8 cellular contexts compared by ENCODE assay signal in genomic region chr4:109406337-109406931, GRCh38. TPM values are rescaled to one million over a fixed set of nuclear protein-coding genes. Genes with fewer than 3 reads are reported as not detected.
DNase-seq lines count a peak whose midpoint lies in the region; ATAC-seq and TF ChIP-seq lines count a peak whose summit lies in the region.

No MANE protein-coding gene starts in this region.

- H3K4me2 ChIP-seq in DND-41 (ENCODE audit: insufficient read depth, low read length) (no peak overlapping the region), fibroblast of lung (ENCODE audit: extremely low read depth, insufficient read depth, low read length) (no peak overlapping the region), neural progenitor cell (no peak overlapping the region)

- DNase-seq in DND-41 (peak; percentile 48), KG1 (lab: John Stamatoyannopoulos, UW) (peak; percentile 4), SKM-1 treated with dmso at 0.1 percent for 144 hours (lab: John Stamatoyannopoulos, UW; ENCODE audit: unreplicated experiment) (peak; percentile 39), fibroblast of lung (ENCODE audit: low read depth in 2 of 2) (peak; percentile 72 to 78), neural progenitor cell (ENCODE audit: low spot score) (peak; percentile 72), omental fat pad (ENCODE audit: low spot score) (no peak)

- no peak overlapping the region for H3K9ac ChIP-seq in DND-41 (ENCODE audit: low read depth, low read length)
- no peak overlapping the region for H3K9ac ChIP-seq in fibroblast of lung (ENCODE audit: insufficient read depth, low read length)
- no peak overlapping the region for H3K9ac ChIP-seq in neural progenitor cell

- H3K9me3 ChIP-seq in DND-41 (ENCODE audit: insufficient read depth, low read length, severe bottlenecking): no peaks in the 10 kb centered on the region
- H3K9me3 ChIP-seq in fibroblast of lung (ENCODE audit: control insufficient read depth, insufficient read depth, low read depth, low read length): no peaks in the 10 kb centered on the region
- no peaks in the 10 kb centered on the region for H3K9me3 ChIP-seq in neural progenitor cell (ENCODE audit: low read depth)

- H2AFZ ChIP-seq in DND-41 (ENCODE audit: low read depth, low read length) (no peak overlapping the region), fibroblast of lung (ENCODE audit: low read length) (no peak overlapping the region), neural progenitor cell (replicated peaks) (no peak overlapping the region)

- H3K4me1 ChIP-seq in DND-41 (ENCODE audit: insufficient read depth, low read length): no peaks in the 10 kb centered on the region
- H3K4me1 ChIP-seq in fibroblast of lung (ENCODE audit: control insufficient read depth, extremely low read depth, insufficient read depth, low read length): no peaks in the 10 kb centered on the region
- H3K4me1 ChIP-seq in neural progenitor cell: no peaks in the 10 kb centered on the region

- no peak overlapping the region for H3K27ac Mint-ChIP-seq in neural progenitor cell

- H3K4me3 ChIP-seq in DND-41 (ENCODE audit: low read depth in 1 of 2, low read length in 2 of 2) (no peak overlapping the region), fibroblast of lung (replicated peaks in 1 of 4; ENCODE audit: control extremely low read depth in 1 of 4, insufficient read depth in 1 of 4, low read depth in 3 of 4, low read length in 4 of 4) (no peak overlapping the region), neural progenitor cell (no peak overlapping the region)

- no peaks in the 10 kb centered on the region for H3K79me2 ChIP-seq in DND-41 (ENCODE audit: insufficient read depth, low read length)
- H3K79me2 ChIP-seq in fibroblast of lung (ENCODE audit: control insufficient read depth, insufficient read depth, low read length): no peaks in the 10 kb centered on the region
- H3K79me2 ChIP-seq in neural progenitor cell (ENCODE audit: low read depth): no peaks in the 10 kb centered on the region

- no peaks in the 10 kb centered on the region for H3F3A ChIP-seq in neural progenitor cell (ENCODE audit: low read depth)

- no peaks in the 10 kb centered on the region for H3K36me3 ChIP-seq in DND-41 (ENCODE audit: insufficient read depth, low read length)
- H3K36me3 ChIP-seq in fibroblast of lung (ENCODE audit: control insufficient read depth, insufficient read depth, low read length): no peaks in the 10 kb centered on the region
- no peaks in the 10 kb centered on the region for H3K36me3 ChIP-seq in neural progenitor cell

- no peak overlapping the region for H3K4me3 Mint-ChIP-seq in neural progenitor cell

- H3K27me3 ChIP-seq in DND-41 (ENCODE audit: insufficient read depth, low read length, poor library complexity) (no peaks in the 10 kb centered on the region), fibroblast of lung (ENCODE audit: control insufficient read depth, insufficient read depth, low read length) (no peaks in the 10 kb centered on the region), neural progenitor cell (no peaks in the 10 kb centered on the region)

- peak; percentile 88 for TF ChIP-seq CTCF in 22Rv1 (IDR thresholded peaks at IDR 0.05)
- TF ChIP-seq CTCF in DND-41 (IDR thresholded peaks at IDR 0.05; ENCODE audit: borderline replicate concordance, extremely low read depth, low read length, poor library complexity, severe bottlenecking): peak; percentile 87
- peak; percentile 64 to 71 for TF ChIP-seq CTCF in fibroblast of lung (conservative IDR thresholded peaks at IDR 0.05 in 1 of 2, IDR thresholded peaks at IDR 0.05 in 1 of 2; ENCODE audit: low read depth in 1 of 2, low read length in 2 of 2)
- peak; percentile 85 for TF ChIP-seq CTCF in neural progenitor cell (IDR thresholded peaks at IDR 0.05)
- TF ChIP-seq CTCF in omental fat pad (IDR thresholded peaks at IDR 0.05): no peak

- no peaks in the 10 kb centered on the region for H3K36me3 Mint-ChIP-seq in neural progenitor cell

- no peaks in the 10 kb centered on the region for H3K9me3 Mint-ChIP-seq in neural progenitor cell

- H3K27me3 Mint-ChIP-seq in neural progenitor cell (ENCODE audit: insufficient read depth, low read depth): peaks cover 2% of the 10 kb centered on the region

- H4K20me1 ChIP-seq in DND-41 (ENCODE audit: insufficient read depth, low read length) (no peaks in the 10 kb centered on the region), fibroblast of lung (ENCODE audit: control insufficient read depth, extremely low read depth, insufficient read depth, low read length) (no peaks in the 10 kb centered on the region), neural progenitor cell (ENCODE audit: low read depth) (no peaks in the 10 kb centered on the region)

- no peaks in the 10 kb centered on the region for H3K4me1 Mint-ChIP-seq in neural progenitor cell

- ATAC-seq in DND-41 (ENCODE audit: insufficient read depth, low read depth): peak; percentile 89
- ATAC-seq in GM21717 (IDR thresholded peaks at IDR 0.05; ENCODE audit: unreplicated experiment): peak; percentile 73
- ATAC-seq in omental fat pad (ENCODE audit: low FRiP score): no peak

- H3K27ac ChIP-seq in 22Rv1 (no peak overlapping the region), DND-41 (ENCODE audit: low read length) (no peak overlapping the region), fibroblast of lung (ENCODE audit: insufficient read depth, low read length) (no peak overlapping the region), neural progenitor cell (no peak overlapping the region)

RNA-seq across cellular contexts. Expression of gene SEC24B, which starts 27.2 kb away (rescaled TPM):
- total RNA-seq in fibroblast of lung (12.1 and 16.3 TPM in 2 replicates), neural progenitor cell (ENCODE audit: low replicate concordance) (32.1 and 32.8 TPM in 2 replicates), omental fat pad (10 to 100 TPM; 34.8 to 41.0 (median 37.8) TPM)
- polyA plus RNA-seq in fibroblast of lung: 42.6 and 47.9 TPM in 2 replicates
- 17.5 and 19.1 TPM in 2 replicates for polyA plus RNA-seq in fibroblast of lung (2012)
- 42.3 and 59.3 TPM in 2 replicates for polyA minus RNA-seq in fibroblast of lung (ENCODE audit: low replicate concordance)

Comparison
In these comparisons a context has a peak if more than half of its experiments do, and no peak if none do; other contexts are left out.
1. CTCF ChIP-seq: peak in 22Rv1 (single experiment), DND-41 (single experiment), fibroblast of lung (2 of 2) and neural progenitor cell (single experiment); none in omental fat pad (0 of 3).